Comparison of ENCODE assay signal across 1 cellular context in the genomic region with DNA sequence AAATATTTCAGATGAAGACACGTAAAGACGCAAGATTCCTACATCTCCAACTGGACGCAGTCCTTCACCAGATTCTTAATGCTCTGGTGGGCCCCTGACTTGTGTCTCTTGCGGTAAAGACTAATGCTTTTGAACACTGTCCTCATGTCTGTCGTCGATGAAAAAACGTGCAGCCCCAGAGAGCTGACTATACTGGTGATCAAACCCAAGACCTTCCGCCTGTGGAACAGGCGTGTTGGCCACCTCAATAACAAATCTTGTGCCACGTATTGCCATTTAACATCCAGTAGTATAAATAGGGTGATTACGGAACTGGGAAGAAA.
A peak's percentile ranks its signal among the peaks of the same experiment; 100 is the strongest.
TF ChIP-seq lines count a peak whose summit lies in the region.

No MANE protein-coding gene starts in this region.

TF ChIP-seq in K562, 482 proteins besides CTCF, POLR2A, EP300 and RAD21:
- TF ChIP-seq DIDO1 (tag; IDR thresholded peaks at IDR 0.05; ENCODE audit: low read depth): no peak
- TF ChIP-seq EGR1 (conservative IDR thresholded peaks at IDR 0.05): no peak
- peak; percentile 85 for TF ChIP-seq MGA (IDR thresholded peaks at IDR 0.05)
- TF ChIP-seq E2F6 (IDR thresholded peaks at IDR 0.05; ENCODE audit: borderline replicate concordance in 1 of 2, extremely low read depth in 1 of 2, insufficient read depth in 1 of 2, insufficient read length in 1 of 2, low read depth in 1 of 2, low read length in 1 of 2, poor library complexity in 1 of 2, severe bottlenecking in 1 of 2): peak; percentile 24 to 31
- TF ChIP-seq SIN3B (IDR thresholded peaks at IDR 0.05; ENCODE audit: low read depth): 0 out of 2 replicates have a peak, but pooled peaks have one; percentile 12
- 0 out of 4 replicates have a peak, but pooled peaks of 1 of the 2 experiments have one; percentile 2 for TF ChIP-seq NRF1 (conservative IDR thresholded peaks at IDR 0.05 in 1 of 2, IDR thresholded peaks at IDR 0.05 in 1 of 2)
- TF ChIP-seq TAF9B (IDR thresholded peaks at IDR 0.05; ENCODE audit: partially characterized antibody): peak; percentile 13
